18 cellular contexts compared by ENCODE assay signal in genomic region chr18:79191956-79192355, GRCh38.
DNase-seq lines count a peak whose midpoint lies in the region; ATAC-seq and TF ChIP-seq lines count a peak whose summit lies in the region.
"Had no signal": no experiment of that assay in that cellular context is flagged by ENCODE, and none has a peak within 500 bp of the region (broad histone marks: within the 10 kb centered on the region; RNA-seq: fewer than 3 reads in every experiment).

No MANE protein-coding gene starts in this region.

- H3K9me2 ChIP-seq in OCI-LY7 (ENCODE audit: insufficient read depth, low read length), result no peaks in the 10 kb centered on the region

- H3K4me2 ChIP-seq in OCI-LY7 (ENCODE audit: low read length), result no peak overlapping the region
- H3K4me2 ChIP-seq: BLaER1, PC-9 had no signal

- peaks cover 10% of the 10 kb centered on the region; the same call in 1 of the 2 replicates for H3K79me2 ChIP-seq in OCI-LY7 (ENCODE audit: insufficient read depth, low read depth, low read length)

- no TSS peak for BruUV-seq in OCI-LY7 (replicated peaks; lab: Mats Ljungman, UMichigan)

- H3K9me3 ChIP-seq in OCI-LY7 (ENCODE audit: low read length), result peaks cover 15% of the 10 kb centered on the region; the same call in 1 of the 2 replicates
- H3K9me3 ChIP-seq: BLaER1, SJSA1 had no signal

- ATAC-seq in activated T-cell treated with anti-CD3 and anti-CD28 coated beads, Interleukin-2, amount 50 U/mL, for 4 hours, result peak; percentile 51 to 72
- peak; percentile 74 for ATAC-seq in GM18867 (IDR thresholded peaks at IDR 0.05; ENCODE audit: unreplicated experiment)
- ATAC-seq in natural killer cell, result peak; percentile 90 to 98 (median 96)

- DNase-seq in activated T-cell treated with anti-CD3 and anti-CD28 coated beads, Interleukin-2, amount 50 U/mL, for 4 hours, result no peak
- DNase-seq in activated T-cell treated with anti-CD3 and anti-CD28 coated beads, Interleukin-2, amount 50 U/mL, for 1 hour, result no peak
- DNase-seq in OCI-LY7 (ENCODE audit: low spot score) (no peak), natural killer cell (peak; percentile 33), ecto neural progenitor cell (ENCODE audit: low spot score) (no peak), RWPE1 (ENCODE audit: low spot score) (no peak), dorsolateral prefrontal cortex (no peak)
- DNase-seq: DMS 273 treated with DMSO at 0.1 percent for 48 hours, GDM1, GOT3, NCI-H1417 treated with DMSO at 0.1 percent for 48 hours, NCI-H2029, NCI-H748 treated with DMSO at 0.1 percent for 48 hours, PC-9, SW 1271 had no signal

- H3K36me3 ChIP-seq in OCI-LY7 (ENCODE audit: insufficient read depth, low read length), result peaks cover 30% of the 10 kb centered on the region
- H3K36me3 ChIP-seq: SJSA1 had no signal

- H3K27me3 ChIP-seq in dorsolateral prefrontal cortex, result no peaks in the 10 kb centered on the region
- H3K27me3 ChIP-seq: BLaER1, SJSA1 had no signal

- no peak overlapping the region for H2AFZ ChIP-seq in OCI-LY7 (ENCODE audit: low read length)
- H2AFZ ChIP-seq: PC-9 had no signal

- peak overlapping the region; percentile 82 to 89 for H3K27ac Mint-ChIP-seq in natural killer cell

- H3K9me3 Mint-ChIP-seq in activated T-cell treated with anti-CD3 and anti-CD28 coated beads, Interleukin-2, amount 50 U/mL, for 4 hours, result no peaks in the 10 kb centered on the region
- no peaks in the 10 kb centered on the region for H3K9me3 Mint-ChIP-seq in natural killer cell

- no peak for TF ChIP-seq CTCF in OCI-LY7 (conservative IDR thresholded peaks at IDR 0.05; ENCODE audit: low read length)
- no peak for TF ChIP-seq CTCF in natural killer cell (IDR thresholded peaks at IDR 0.05)
- TF ChIP-seq CTCF in RWPE1 (conservative IDR thresholded peaks at IDR 0.05; ENCODE audit: low read depth), result no peak
- no peak for TF ChIP-seq CTCF in dorsolateral prefrontal cortex (IDR thresholded peaks at IDR 0.05 in 54 of 56, conservative IDR thresholded peaks at IDR 0.05 in 2 of 56; ENCODE audit: low read depth in 1 of 56, partially characterized antibody in 56 of 56)

- intact Hi-C loops in OCI-LY7 (cut with micrococcal nuclease; ENCODE audit: unreplicated experiment), result loop anchor here (5.0 kb wide), 1 partner anchor 330 kb away; no protein-coding TSS in a partner anchor
- intact Hi-C loops in natural killer cell (cut with micrococcal nuclease), result loop anchor here (1.0 to 2.0 kb wide), 2 partner anchors 35 to 123 kb away; partner anchors contain the start of gene ATP9B
- intact Hi-C loops in dorsolateral prefrontal cortex (cut with DNase I), result no loop called here

- H3K27me3 Mint-ChIP-seq in activated T-cell treated with anti-CD3 and anti-CD28 coated beads, Interleukin-2, amount 50 U/mL, for 4 hours (ENCODE audit: low read depth), result no peaks in the 10 kb centered on the region
- no peaks in the 10 kb centered on the region for H3K27me3 Mint-ChIP-seq in natural killer cell (ENCODE audit: low read depth in 2 of 2)

- H3K4me1 ChIP-seq in OCI-LY7 (ENCODE audit: insufficient read depth, low read length, poor library complexity, severe bottlenecking), result peaks cover 76% of the 10 kb centered on the region
- H3K4me1 ChIP-seq: BLaER1, SJSA1 had no signal

- peaks cover 14% of the 10 kb centered on the region for H3K36me3 Mint-ChIP-seq in activated T-cell treated with anti-CD3 and anti-CD28 coated beads, Interleukin-2, amount 50 U/mL, for 4 hours (ENCODE audit: insufficient read depth)
- peaks cover 8% of the 10 kb centered on the region for H3K36me3 Mint-ChIP-seq in natural killer cell

- H3K4me1 Mint-ChIP-seq in activated T-cell treated with anti-CD3 and anti-CD28 coated beads, Interleukin-2, amount 50 U/mL, for 4 hours (ENCODE audit: low read depth), result peaks cover 4% of the 10 kb centered on the region
- H3K4me1 Mint-ChIP-seq in natural killer cell, result peaks cover 18 to 22% of the 10 kb centered on the region in 2 donors

- no peaks in the 10 kb centered on the region for H4K20me1 ChIP-seq in OCI-LY7 (ENCODE audit: insufficient read depth, low read length)
- H4K20me1 ChIP-seq: BLaER1 had no signal

- no peak overlapping the region for H3K4me3 ChIP-seq in OCI-LY7 (ENCODE audit: low read depth, low read length, poor library complexity, severe bottlenecking)
- H3K4me3 ChIP-seq in dorsolateral prefrontal cortex, result no peak overlapping the region
- H3K4me3 ChIP-seq: BLaER1, PC-9, SJSA1 had no signal

- CTCF ChIA-PET in OCI-LY7 (lab: Charles Lee; ENCODE audit: unreplicated experiment) (no interaction called here), RWPE1 (lab: Yijun Ruan, JAX) (interaction anchor here (0.7 kb wide), 1 partner anchor 13 kb away, joined by 4 read pairs; no protein-coding TSS in a partner anchor)

- POLR2A ChIA-PET in OCI-LY7 (lab: Charles Lee), result interaction anchor here (2.0 kb wide), 1 partner anchor 49 kb away, joined by 5 read pairs; no protein-coding TSS in a partner anchor
- POLR2A ChIA-PET in RWPE1 (lab: Yijun Ruan, JAX; ENCODE audit: low non-redundant PET), result no interaction called here

- no peak overlapping the region for H3K4me3 Mint-ChIP-seq in activated T-cell treated with anti-CD3 and anti-CD28 coated beads, Interleukin-2, amount 50 U/mL, for 4 hours
- H3K4me3 Mint-ChIP-seq in natural killer cell, result peak overlapping the region; percentile 67

- H3K27ac ChIP-seq in OCI-LY7 (ENCODE audit: low read depth, low read length, poor library complexity, severe bottlenecking) (peak overlapping the region; percentile 93), RWPE1 (no peak overlapping the region), dorsolateral prefrontal cortex (no peak overlapping the region)
- H3K27ac ChIP-seq: BLaER1, PC-9, SJSA1 had no signal

Comparison
In these comparisons a context has a peak if more than half of its experiments do, and no peak if none do; other contexts are left out.
1. intact Hi-C loops: an anchor here in OCI-LY7 (5.0 kb wide) and natural killer cell (1.0 to 2.0 kb wide); none called in dorsolateral prefrontal cortex.